Comparison of ENCODE assay signal across 14 cellular contexts in the genomic region with DNA sequence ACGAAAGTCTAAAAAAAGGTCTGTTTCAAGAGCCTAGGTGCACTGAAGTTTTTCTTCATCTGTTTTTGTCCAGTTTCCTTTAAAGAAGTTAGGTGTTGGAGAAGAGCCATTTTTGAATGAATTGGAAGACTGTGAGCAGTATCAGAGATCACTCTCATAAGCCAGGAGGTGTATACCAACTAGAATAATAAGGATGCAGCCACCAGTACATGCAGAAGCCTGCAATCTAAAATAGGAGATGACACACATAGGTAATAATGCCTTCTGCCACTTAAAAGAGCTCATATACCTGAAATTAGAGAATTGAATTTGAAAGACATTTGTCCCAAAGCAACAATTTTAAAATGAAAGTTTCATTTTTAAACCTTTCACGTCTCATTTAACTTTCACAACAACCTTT.
DNase-seq lines count a peak whose midpoint lies in the region; ATAC-seq and TF ChIP-seq lines count a peak whose summit lies in the region.
"Had no signal": no experiment of that assay in that cellular context is flagged by ENCODE, and none has a peak within 500 bp of the region (broad histone marks: within the 10 kb centered on the region; RNA-seq: fewer than 3 reads in every experiment).

No MANE protein-coding gene starts in this region.

- H3K36me3 Mint-ChIP-seq in activated T-cell treated with anti-CD3 and anti-CD28 coated beads, Interleukin-2, amount 50 U/mL, for 4 hours (ENCODE audit: insufficient read depth), result no peaks in the 10 kb centered on the region

- H3K36me3 ChIP-seq in stomach, result no peaks in the 10 kb centered on the region
- H3K36me3 ChIP-seq in brain microvascular endothelial cell (replicated peaks), result no peaks in the 10 kb centered on the region
- H3K36me3 ChIP-seq in gastroesophageal sphincter, result no peaks in the 10 kb centered on the region
- H3K36me3 ChIP-seq: left lung, Peyer's patch had no signal

- H3K27me3 ChIP-seq in stomach (no peaks in the 10 kb centered on the region), brain microvascular endothelial cell (replicated peaks) (no peaks in the 10 kb centered on the region), gastroesophageal sphincter (no peaks in the 10 kb centered on the region)
- H3K27me3 ChIP-seq: left lung, Peyer's patch had no signal

- H3K27ac ChIP-seq in epithelial cell of prostate (peak overlapping the region; percentile 88), stomach (peak overlapping the region in 3 of 5 donors; percentile 46 to 72 (median 61)), brain microvascular endothelial cell (no peak overlapping the region), gastroesophageal sphincter (peak overlapping the region in 2 of 4 donors; percentile 37 to 52)

- DNase-seq in activated T-cell treated with anti-CD3 and anti-CD28 coated beads, Interleukin-2, amount 50 U/mL, for 4 hours, result no peak
- no peak for DNase-seq in activated T-cell treated with anti-CD3 and anti-CD28 coated beads, Interleukin-2, amount 50 U/mL, for 1 hour
- DNase-seq in RPMI8226 (peak; percentile 23), epithelial cell of prostate (ENCODE audit: low read depth, low spot score) (no peak), stomach (no peak), brain microvascular endothelial cell (no peak)
- no peak for DNase-seq in stimulated activated CD4-positive, alpha-beta T cell treated with anti-CD3 and anti-CD28 coated beads, Interleukin-4, amount 100 ng/mL, for 4 hours
- DNase-seq: glutamatergic neuron, H9, left lung, NCI-H2081 treated with DMSO at 0.1 percent for 48 hours, occipital lobe had no signal

- H3K27me3 Mint-ChIP-seq in activated T-cell treated with anti-CD3 and anti-CD28 coated beads, Interleukin-2, amount 50 U/mL, for 4 hours (ENCODE audit: low read depth), result no peaks in the 10 kb centered on the region

- H3K4me3 ChIP-seq in stomach, result no peak overlapping the region
- no peak overlapping the region for H3K4me3 ChIP-seq in brain microvascular endothelial cell (ENCODE audit: low read depth, low read length)
- no peak overlapping the region for H3K4me3 ChIP-seq in gastroesophageal sphincter
- H3K4me3 ChIP-seq: left lung, Peyer's patch had no signal

- TF ChIP-seq POLR2A in stomach (IDR thresholded peaks at IDR 0.05) (no peak), gastroesophageal sphincter (IDR thresholded peaks at IDR 0.05) (no peak)

- no peak for TF ChIP-seq CTCF in stomach (IDR thresholded peaks at IDR 0.05)
- no peak for TF ChIP-seq CTCF in brain microvascular endothelial cell (IDR thresholded peaks at IDR 0.05; ENCODE audit: low read depth, low read length, missing control alignments)
- TF ChIP-seq CTCF in gastroesophageal sphincter (IDR thresholded peaks at IDR 0.05), result no peak

- intact Hi-C loops in stomach (cut with DNase I; ENCODE audit: low total_unique reads), result no loop called here

- no peaks in the 10 kb centered on the region for H3K9me3 ChIP-seq in stomach
- no peaks in the 10 kb centered on the region for H3K9me3 ChIP-seq in gastroesophageal sphincter
- H3K9me3 ChIP-seq: left lung, Peyer's patch had no signal

- no peak for TF ChIP-seq EP300 in stomach (IDR thresholded peaks at IDR 0.05)
- no peak for TF ChIP-seq EP300 in gastroesophageal sphincter (IDR thresholded peaks at IDR 0.05)

- H3K4me1 Mint-ChIP-seq in activated T-cell treated with anti-CD3 and anti-CD28 coated beads, Interleukin-2, amount 50 U/mL, for 4 hours (ENCODE audit: low read depth), result peaks cover 66% of the 10 kb centered on the region

- H3K4me3 Mint-ChIP-seq in activated T-cell treated with anti-CD3 and anti-CD28 coated beads, Interleukin-2, amount 50 U/mL, for 4 hours, result peak overlapping the region; percentile 70
- H3K4me3 Mint-ChIP-seq: H9 had no signal

- H3K9me3 Mint-ChIP-seq in activated T-cell treated with anti-CD3 and anti-CD28 coated beads, Interleukin-2, amount 50 U/mL, for 4 hours, result no peaks in the 10 kb centered on the region

- H3K4me1 ChIP-seq in stomach (peaks cover 11 to 45% (median 27%) of the 10 kb centered on the region in 4 donors), gastroesophageal sphincter (peaks cover 3 to 43% (median 7%) of the 10 kb centered on the region in 3 donors)

- in situ Hi-C loops in brain microvascular endothelial cell (cut with HindIII; ENCODE audit: low pct_ligation_motif_present, low sequenced_read_pairs), result no loop called here

- peak in 1 of 2 donors; percentile 9 for ATAC-seq in activated T-cell treated with anti-CD3 and anti-CD28 coated beads, Interleukin-2, amount 50 U/mL, for 4 hours
- no peak for ATAC-seq in gastroesophageal sphincter

- 69 to 81% (median 77%) methylated on average over 2 of the region's 2 CpGs for WGBS in stomach, 5 donors
- 56 to 64% methylated on average over 2 of the region's 2 CpGs for WGBS in gastroesophageal sphincter (ENCODE audit: low coverage in 1 of 2), 2 donors
